1 cellular context compared by ENCODE assay signal in genomic region chr2:100554788-100555407, GRCh38.
TF ChIP-seq lines count a peak whose summit lies in the region.

No MANE protein-coding gene starts in this region.

TF ChIP-seq in K562, 482 proteins besides CTCF, POLR2A, EP300 and RAD21 (continued from another document):
- TF ChIP-seq, protein P1, sequence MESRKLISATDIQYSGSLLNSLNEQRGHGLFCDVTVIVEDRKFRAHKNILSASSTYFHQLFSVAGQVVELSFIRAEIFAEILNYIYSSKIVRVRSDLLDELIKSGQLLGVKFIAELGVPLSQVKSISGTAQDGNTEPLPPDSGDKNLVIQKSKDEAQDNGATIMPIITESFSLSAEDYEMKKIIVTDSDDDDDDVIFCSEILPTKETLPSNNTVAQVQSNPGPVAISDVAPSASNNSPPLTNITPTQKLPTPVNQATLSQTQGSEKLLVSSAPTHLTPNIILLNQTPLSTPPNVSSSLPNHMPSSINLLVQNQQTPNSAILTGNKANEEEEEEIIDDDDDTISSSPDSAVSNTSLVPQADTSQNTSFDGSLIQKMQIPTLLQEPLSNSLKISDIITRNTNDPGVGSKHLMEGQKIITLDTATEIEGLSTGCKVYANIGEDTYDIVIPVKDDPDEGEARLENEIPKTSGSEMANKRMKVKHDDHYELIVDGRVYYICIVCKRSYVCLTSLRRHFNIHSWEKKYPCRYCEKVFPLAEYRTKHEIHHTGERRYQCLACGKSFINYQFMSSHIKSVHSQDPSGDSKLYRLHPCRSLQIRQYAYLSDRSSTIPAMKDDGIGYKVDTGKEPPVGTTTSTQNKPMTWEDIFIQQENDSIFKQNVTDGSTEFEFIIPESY (CRISPR knock-in tag; IDR thresholded peaks at IDR 0.05) = peak; percentile 81
- no peak for TF ChIP-seq KAT2B (IDR thresholded peaks at IDR 0.05; ENCODE audit: low read depth, low read length)
- no peak for TF ChIP-seq ZFP1 (CRISPR knock-in tag; IDR thresholded peaks at IDR 0.05)
- no peak for TF ChIP-seq SUPT5H (IDR thresholded peaks at IDR 0.05)
- TF ChIP-seq TEAD1 (CRISPR knock-in tag; IDR thresholded peaks at IDR 0.05) = no peak
TF ChIP-seq in K562: peak in this region for 3.
